ENCODE assay signal across 23 cellular contexts in genomic region chr12:71599213-71599612, GRCh38.
"Had no signal": no experiment of that assay in that cellular context is flagged by ENCODE, and none has a peak within 500 bp of the region (broad histone marks: within the 10 kb centered on the region; RNA-seq: fewer than 3 reads in every experiment).

No MANE protein-coding gene starts in this region.

- H3K4me3 ChIP-seq: adrenal gland, ascending aorta, dorsolateral prefrontal cortex, heart left ventricle, pancreas, psoas muscle, right atrium auricular region, tibial artery had no signal

- H3K36me3 Mint-ChIP-seq: activated naive CD8-positive, alpha-beta T cell; memory B cell; WTC11 had no signal

- DNase-seq: activated naive CD4-positive, alpha-beta T cell; activated T-cell treated with anti-CD3 and anti-CD28 coated beads, Interleukin-2, amount 50 U/mL, for 1 hour; adrenal gland; dorsolateral prefrontal cortex; effector memory CD8-positive, alpha-beta T cell; heart left ventricle; islet precursor cell; left colon; nephron progenitor cell; pancreas; psoas muscle; stimulated activated CD4-positive, alpha-beta T cell treated with anti-CD3 and anti-CD28 coated beads, Interleukin-4, amount 100 ng/mL, for 4 hours; substantia nigra; T1000; tibial artery had no signal

- H3K9me3 Mint-ChIP-seq: effector memory CD8-positive, alpha-beta T cell; nephron progenitor cell had no signal

- H3K27ac ChIP-seq: adrenal gland, ascending aorta, dorsolateral prefrontal cortex, heart left ventricle, pancreas, psoas muscle, right atrium auricular region, tibial artery had no signal

- H3K36me3 ChIP-seq: adrenal gland, ascending aorta, heart left ventricle, pancreas, right atrium auricular region, tibial artery had no signal

- H3K27ac Mint-ChIP-seq: activated naive CD8-positive, alpha-beta T cell; activated T-helper 2 cell treated with anti-CD3 and anti-CD28 coated beads, Interferon-gamma antibody, Interleukin-2, Interleukin-4, amounts not matched to agents 10 μg/mL and 5 μg/mL and 100 μg/mL, durations not matched to agents 14 hours and 24 hours and 36 hours; effector memory CD8-positive, alpha-beta T cell; memory B cell; nephron progenitor cell; stimulated activated naive CD8-positive, alpha-beta T cell treated with anti-CD3 and anti-CD28 coated beads, Interleukin-15, Interleukin-2, amounts not matched to agents 100 ng/mL and 50 ng/mL, for 24 hours; WTC11 had no signal

- H3K4me1 ChIP-seq: adrenal gland, ascending aorta, pancreas, psoas muscle, right atrium auricular region had no signal

- H3K27me3 ChIP-seq: adrenal gland, ascending aorta, pancreas, right atrium auricular region, tibial artery had no signal

- H3K4me3 Mint-ChIP-seq: activated naive CD8-positive, alpha-beta T cell; central memory CD8-positive, alpha-beta T cell; effector memory CD8-positive, alpha-beta T cell; memory B cell; nephron progenitor cell; stimulated activated naive CD8-positive, alpha-beta T cell treated with anti-CD3 and anti-CD28 coated beads, Interleukin-15, Interleukin-2, amounts not matched to agents 100 ng/mL and 50 ng/mL, for 24 hours; WTC11 had no signal

- H3K4me1 Mint-ChIP-seq: central memory CD8-positive, alpha-beta T cell; memory B cell; nephron progenitor cell had no signal

- ATAC-seq: effector memory CD8-positive, alpha-beta T cell; heart left ventricle; left colon; pancreas; psoas muscle; WTC11 had no signal

- H3K9me3 ChIP-seq: adrenal gland, ascending aorta, heart left ventricle, pancreas, psoas muscle, right atrium auricular region, tibial artery had no signal
